In the genomic region with DNA sequence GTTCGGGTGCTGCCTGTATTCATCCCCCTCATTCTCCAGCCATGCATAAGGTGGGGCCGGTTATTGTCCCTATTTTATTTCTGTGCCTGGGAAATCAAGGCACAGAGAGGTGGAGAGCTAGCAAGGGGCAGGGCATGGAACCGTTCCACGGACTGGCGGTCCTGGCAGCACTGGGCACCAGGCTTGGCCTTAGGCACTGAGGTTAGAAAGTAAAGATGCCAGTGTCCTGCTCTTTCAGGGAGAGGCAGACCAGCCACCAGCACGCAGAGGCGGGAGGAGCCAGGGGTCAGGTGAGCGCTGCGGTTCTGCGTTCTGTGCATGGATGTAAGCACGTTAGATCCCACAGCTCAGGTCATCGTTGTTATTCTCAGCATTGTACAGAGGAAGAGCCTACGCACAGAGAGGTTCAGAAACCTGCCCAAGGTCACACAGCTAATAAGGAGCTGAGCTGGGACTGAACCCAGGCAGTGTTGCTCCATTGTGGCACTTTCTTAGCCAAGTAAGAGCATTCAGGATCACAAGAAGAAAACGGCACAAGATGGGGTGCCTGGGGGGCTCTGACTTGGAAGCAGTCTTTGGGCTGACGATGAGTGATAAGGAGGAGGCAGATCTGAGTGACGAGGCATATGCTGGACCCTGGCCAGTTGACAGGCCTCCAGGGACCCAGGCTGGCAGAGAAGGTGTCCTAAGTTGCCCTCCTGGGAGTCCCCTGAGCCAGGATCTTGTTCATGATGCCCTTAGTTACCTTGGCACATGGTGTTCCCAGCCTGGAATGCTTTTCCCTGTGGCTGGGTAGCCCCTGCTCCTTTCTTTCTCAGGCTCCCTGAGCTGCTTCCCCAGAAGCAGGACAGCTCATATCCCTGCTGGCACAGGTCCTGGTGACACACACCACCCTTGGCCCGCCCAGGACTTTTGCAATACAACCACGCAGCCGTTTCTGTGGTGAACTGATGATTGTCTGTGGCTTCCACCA, we compare ENCODE assay signal across 8 cellular contexts. TPM values are rescaled to one million over a fixed set of nuclear protein-coding genes. Genes with fewer than 3 reads are reported as not detected.
DNase-seq lines count a peak whose midpoint lies in the region; ATAC-seq, FAIRE-seq and TF ChIP-seq lines count a peak whose summit lies in the region.

No MANE protein-coding gene starts in this region.

- peak; percentile 3 for TF ChIP-seq CTCF in astrocyte of the spinal cord (IDR thresholded peaks at IDR 0.05; ENCODE audit: low read depth, low read length)
- TF ChIP-seq CTCF in kidney (IDR thresholded peaks at IDR 0.05; ENCODE audit: borderline replicate concordance, extremely low read depth, insufficient read depth) = no peak
- TF ChIP-seq CTCF in tibial artery (IDR thresholded peaks at IDR 0.05) = no peak

- ATAC-seq in HG02642 (IDR thresholded peaks at IDR 0.05; ENCODE audit: poor library complexity, unreplicated experiment) = no peak

- H3K4me3 ChIP-seq in astrocyte of the spinal cord (ENCODE audit: low read depth, low read length) (no peak overlapping the region), kidney (ENCODE audit: low read length in 2 of 2) (no peak overlapping the region), tibial artery (no peak overlapping the region)

- no peak for FAIRE-seq in kidney (lab: Jason Lieb, UNC)

- H3K9ac ChIP-seq in kidney (ENCODE audit: low read length in 2 of 2) = no peak overlapping the region

- H3K27me3 ChIP-seq in tibial artery = no peaks in the 10 kb centered on the region

- intact Hi-C loops in kidney (cut with DNase I) (no loop called here), tibial artery (cut with DNase I; ENCODE audit: low total_unique reads) (loop anchor here (1.0 to 5.0 kb wide), 2 partner anchors 23 to 38 kb away; no protein-coding TSS in a partner anchor)

- peaks cover 0 to 4% of the 10 kb centered on the region in 2 donors for H3K4me1 ChIP-seq in kidney (ENCODE audit: control insufficient read depth in 1 of 2, insufficient read depth in 1 of 2, low read depth in 1 of 2, low read length in 2 of 2)
- H3K4me1 ChIP-seq in tibial artery = peaks cover 5 to 42% (median 30%) of the 10 kb centered on the region in 4 donors

- DNase-seq in KBM-7 (peak; percentile 27), astrocyte of the spinal cord (ENCODE audit: low read depth, low spot score) (peak; percentile 95), kidney (peak; percentile 91), tibial artery (peak; percentile 97 to 98), NCI-H1417 (lab: John Stamatoyannopoulos, UW) (no peak), GDM1 (lab: John Stamatoyannopoulos, UW) (no peak), NCI-H1436 treated with DMSO at 0.1 percent for 48 hours (lab: John Stamatoyannopoulos, UW) (no peak)

- H3K9me3 ChIP-seq in kidney (ENCODE audit: control insufficient read depth in 1 of 2, low read length in 2 of 2) (no peaks in the 10 kb centered on the region), tibial artery (no peaks in the 10 kb centered on the region)

- in situ Hi-C loops in KBM-7 (cut with MboI; ENCODE audit: low pct_unique_long_range_greater_than_20kb, low sequenced_read_pairs) = no loop called here
- in situ Hi-C loops in astrocyte of the spinal cord (cut with HindIII; ENCODE audit: low sequenced_read_pairs) = no loop called here

- H3K36me3 ChIP-seq in kidney (ENCODE audit: control insufficient read depth in 1 of 2, insufficient read depth in 2 of 2, low read length in 2 of 2) (peaks cover 0 to 4% of the 10 kb centered on the region in 2 donors), tibial artery (peaks cover 16 to 70% (median 65%) of the 10 kb centered on the region in 3 donors)

- H3K27ac ChIP-seq in kidney (ENCODE audit: low read depth in 2 of 2, low read length in 2 of 2) (no peak overlapping the region), tibial artery (peak overlapping the region; percentile 75 to 80)

RNA-seq across cellular contexts. Expression of a gene that starts 41.1 kb away (rescaled TPM):
- 63.0 TPM for total RNA-seq in kidney
- 8.5 TPM for polyA plus RNA-seq in kidney (ENCODE audit: insufficient read depth, low read depth, low replicate concordance)

Comparison
In these comparisons a context has a peak if more than half of its experiments do, and no peak if none do; other contexts are left out.
1. DNase-seq: peak in KBM-7 (single experiment), astrocyte of the spinal cord (single experiment), kidney (single experiment) and tibial artery (2 of 2); none in NCI-H1417 (0 of 3), GDM1 (single experiment) and NCI-H1436 treated with DMSO at 0.1 percent for 48 hours (single experiment).
2. H3K27ac ChIP-seq: peak in tibial artery (2 of 2); none in kidney (0 of 2).